In genomic region chr15:52112203-52112750, GRCh38 we compare ENCODE assay signal across 10 cellular contexts. TPM values are rescaled to one million over a fixed set of nuclear protein-coding genes. Genes with fewer than 3 reads are reported as not detected.
A peak's percentile ranks its signal among the peaks of the same experiment; 100 is the strongest.
DNase-seq lines count a peak whose midpoint lies in the region; ATAC-seq and TF ChIP-seq lines count a peak whose summit lies in the region.
"Had no signal": no experiment of that assay in that cellular context is flagged by ENCODE, and none has a peak within 500 bp of the region (broad histone marks: within the 10 kb centered on the region; RNA-seq: fewer than 3 reads in every experiment).

No MANE protein-coding gene starts in this region.

- peak overlapping the region in 1 of 2 donors; percentile 81 for H3K27ac Mint-ChIP-seq in stimulated activated naive CD8-positive, alpha-beta T cell treated with anti-CD3 and anti-CD28 coated beads, Interleukin-15, amount 100 ng/mL, for 72 hours
- H3K27ac Mint-ChIP-seq: nephron had no signal

- H3K4me1 ChIP-seq in body of pancreas (peaks cover 35% of the 10 kb centered on the region), lung (ENCODE audit: control insufficient read depth in 2 of 2, insufficient read depth in 2 of 2, low read length in 2 of 2) (peaks cover 0 to 8% of the 10 kb centered on the region in 2 donors)

- WGBS in body of pancreas, 2 donors = 0 to 22% methylated on average over 1 to 60 of the region's 61 CpGs
- 2 to 3% methylated on average over 56 to 61 of the region's 61 CpGs for WGBS in lung, 2 donors

- H3K36me3 ChIP-seq in body of pancreas (replicated peaks in 1 of 2; ENCODE audit: insufficient read depth in 1 of 2, low read depth in 2 of 2) (no peaks in the 10 kb centered on the region), lung (ENCODE audit: control insufficient read depth in 2 of 2, insufficient read depth in 2 of 2, low read length in 2 of 2) (no peaks in the 10 kb centered on the region)

- intact Hi-C loops in body of pancreas (cut with DNase I) = no loop called here

- H3K4me3 ChIP-seq in body of pancreas = no peak overlapping the region
- H3K4me3 ChIP-seq in lung = peak overlapping the region; percentile 17

- peaks cover 36% of the 10 kb centered on the region for H3K27me3 Mint-ChIP-seq in stimulated activated naive CD8-positive, alpha-beta T cell treated with anti-CD3 and anti-CD28 coated beads, Interleukin-15, amount 100 ng/mL, for 72 hours

- peak overlapping the region; percentile 73 to 86 for H3K4me3 Mint-ChIP-seq in stimulated activated naive CD8-positive, alpha-beta T cell treated with anti-CD3 and anti-CD28 coated beads, Interleukin-15, amount 100 ng/mL, for 72 hours
- H3K4me3 Mint-ChIP-seq: nephron had no signal

- TF ChIP-seq CTCF in GM13976 (IDR thresholded peaks at IDR 0.05; ENCODE audit: borderline replicate concordance, control extremely low read depth, extremely low read depth, insufficient read depth, missing control alignments) (no peak), body of pancreas (IDR thresholded peaks at IDR 0.05) (peak in 2 of 7 experiments; percentile 14 to 28), lung (IDR thresholded peaks at IDR 0.05; ENCODE audit: control extremely low read depth, extremely low read depth) (no peak)

- H3K27ac ChIP-seq in body of pancreas (peak overlapping the region in 3 of 4 donors; percentile 6 to 49 (median 30)), lung (ENCODE audit: low read depth in 1 of 2, low read length in 1 of 2) (no peak overlapping the region)
- H3K27ac ChIP-seq: KMS-11 had no signal

- H3K9me3 ChIP-seq in body of pancreas = no peaks in the 10 kb centered on the region
- peaks cover 0 to 3% of the 10 kb centered on the region in 2 donors for H3K9me3 ChIP-seq in lung (ENCODE audit: control insufficient read depth in 2 of 2, insufficient read depth in 1 of 2, low read length in 1 of 2)

- peaks cover 5% of the 10 kb centered on the region for H3K4me1 Mint-ChIP-seq in stimulated activated naive CD8-positive, alpha-beta T cell treated with anti-CD3 and anti-CD28 coated beads, Interleukin-15, amount 100 ng/mL, for 72 hours

- ATAC-seq in body of pancreas (peak; percentile 33), lung (ENCODE audit: insufficient read depth, low FRiP score) (peak; percentile 56), HG02623 (IDR thresholded peaks at IDR 0.05; ENCODE audit: unreplicated experiment) (no peak), HG02981 (IDR thresholded peaks at IDR 0.05; ENCODE audit: unreplicated experiment) (no peak)
- peak; percentile 84 for ATAC-seq in stimulated activated naive CD8-positive, alpha-beta T cell treated with anti-CD3 and anti-CD28 coated beads, Interleukin-15, amount 100 ng/mL, for 72 hours

- peak in 1 of 3 donors; percentile 31 for TF ChIP-seq POLR2A in body of pancreas (IDR thresholded peaks at IDR 0.05)

- in situ Hi-C loops in GM13976 (cut with MboI; ENCODE audit: low sequenced_read_pairs, unreplicated experiment) = no loop called here

- H3K27me3 ChIP-seq in body of pancreas (no peaks in the 10 kb centered on the region), lung (ENCODE audit: control insufficient read depth, insufficient read depth) (no peaks in the 10 kb centered on the region)

- DNase-seq in GM13976 (ENCODE audit: low spot score) (peak; percentile 73), T-helper 1 cell (peak in 3 of 5 donors; percentile 15 to 31 (median 19)), body of pancreas (peak in 2 of 4 donors; percentile 29 to 42), lung (ENCODE audit: low spot score) (no peak), NCI-H524 (lab: John Stamatoyannopoulos, UW) (no peak)
- peak; percentile 37 to 50 for DNase-seq in stimulated activated naive CD8-positive, alpha-beta T cell treated with anti-CD3 and anti-CD28 coated beads, Interleukin-15, amount 100 ng/mL, for 72 hours

- H3K9me3 Mint-ChIP-seq in stimulated activated naive CD8-positive, alpha-beta T cell treated with anti-CD3 and anti-CD28 coated beads, Interleukin-15, amount 100 ng/mL, for 72 hours = no peaks in the 10 kb centered on the region

RNA-seq across cellular contexts. Expression of gene BCL2L10, which starts 0.3 kb away (rescaled TPM):
- total RNA-seq in body of pancreas = 1 to 10 TPM; 1.0 to 9.6 TPM
- under 1 TPM in 1 of 2 donors, not detected in 1; 0.15 TPM for total RNA-seq in lung
- under 1 TPM; 0.05 to 0.14 TPM for polyA plus RNA-seq in lung

Comparison
In these comparisons a context has a peak if more than half of its experiments do, and no peak if none do; other contexts are left out.
1. DNase-seq: peak in GM13976 (single experiment), T-helper 1 cell (3 of 5) and stimulated activated naive CD8-positive, alpha-beta T cell treated with anti-CD3 and anti-CD28 coated beads, Interleukin-15, amount 100 ng/mL, for 72 hours (2 of 2); none in lung (single experiment) and NCI-H524 (0 of 2).
2. ATAC-seq: peak in body of pancreas (single experiment), lung (single experiment) and stimulated activated naive CD8-positive, alpha-beta T cell treated with anti-CD3 and anti-CD28 coated beads, Interleukin-15, amount 100 ng/mL, for 72 hours (single experiment); none in HG02623 (single experiment) and HG02981 (single experiment).
3. H3K27ac ChIP-seq: peak in body of pancreas (3 of 4); none in lung (0 of 2).